ENCODE assay signal across 8 cellular contexts in the genomic region with DNA sequence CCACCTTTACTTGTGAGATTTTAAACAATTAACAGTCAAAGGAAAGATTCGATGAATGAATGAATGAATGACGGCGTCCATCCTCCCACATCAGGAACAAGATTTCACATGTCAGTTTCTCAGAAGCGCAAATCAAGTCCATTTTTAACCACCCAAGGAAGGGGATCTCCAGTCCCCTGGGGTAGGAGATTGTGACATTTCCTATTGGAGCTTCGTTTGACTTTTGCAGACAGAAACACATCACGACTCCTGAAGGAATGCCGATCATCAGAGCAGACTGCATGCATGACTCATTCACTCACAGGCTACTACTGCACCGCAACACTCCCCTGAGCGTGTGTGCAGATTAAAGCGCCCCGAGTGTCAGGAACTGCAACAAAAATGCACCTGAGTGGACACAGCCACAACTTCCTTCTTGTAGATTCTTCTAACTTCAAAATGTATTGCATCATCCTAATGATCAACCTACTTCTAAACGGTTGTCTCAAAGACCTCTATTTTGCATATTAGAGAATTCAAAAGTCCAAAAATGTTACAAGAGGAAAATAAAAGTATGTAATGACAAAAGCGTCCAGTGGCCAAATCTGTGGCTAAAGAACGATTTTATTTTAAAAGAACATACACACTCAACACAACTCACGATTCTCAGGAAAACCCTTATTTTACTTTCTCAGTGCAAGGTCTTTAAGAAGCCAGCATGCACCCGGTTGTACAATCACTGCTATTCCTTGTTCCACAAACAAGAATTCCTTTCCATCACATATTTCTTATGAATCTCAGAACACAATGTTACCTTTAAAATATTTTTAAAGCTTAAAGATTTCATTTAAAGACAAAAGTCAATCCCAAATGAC.
A peak's percentile ranks its signal among the peaks of the same experiment; 100 is the strongest.
DNase-seq lines count a peak whose midpoint lies in the region; TF ChIP-seq lines count a peak whose summit lies in the region.

No MANE protein-coding gene starts in this region.

- no peak overlapping the region for H4K91ac ChIP-seq in H9 (ENCODE audit: insufficient read length, low read depth, low read length)

- no peak overlapping the region for H4K8ac ChIP-seq in H9 (replicated peaks; ENCODE audit: insufficient read length, low read depth, low read length)

- peak; percentile 62 for DNase-seq in GM06990 (ENCODE audit: extremely low read depth, insufficient read length)
- peak; percentile 20 for DNase-seq in H9
- DNase-seq in NOMO-1 treated with DMSO at 0.1 percent for 48 hours (lab: John Stamatoyannopoulos, UW; ENCODE audit: unreplicated experiment): peak; percentile 86
- peak; percentile 59 for DNase-seq in activated effector memory CD4-positive, alpha-beta T cell treated with Interleukin-2 at 50 U/mL for 16 hours
- DNase-seq in glomerular visceral epithelial cell (ENCODE audit: extremely low spot score): peak; percentile 91
- peak; percentile 38 to 44 for DNase-seq in stimulated activated CD8-positive, alpha-beta memory T cell treated with anti-CD3 and anti-CD28 coated beads, Interleukin-7, amount 100 ng/mL, for 4 hours (ENCODE audit: low read depth in 2 of 2)
- DNase-seq in middle frontal gyrus (ENCODE audit: extremely low spot score, low spot score): no peak
- DNase-seq in NCI-H1436 treated with DMSO at 0.1 percent for 48 hours (lab: John Stamatoyannopoulos, UW): no peak

- peaks cover 3 to 30% (median 30%) of the 10 kb centered on the region in 3 experiments; a peak in 6 of 7 replicates for H3K36me3 Mint-ChIP-seq in H9 (ENCODE audit: insufficient read depth in 1 of 3, low read depth in 3 of 3)

- peak; percentile 15 for TF ChIP-seq CTCF in GM06990 (IDR thresholded peaks at IDR 0.05; ENCODE audit: insufficient read depth, low read length, poor library complexity, severe bottlenecking)
- no peak for TF ChIP-seq CTCF in H9 (conservative IDR thresholded peaks at IDR 0.05)

- no peak overlapping the region for H3K56ac ChIP-seq in H9 (ENCODE audit: insufficient read length, low read depth, low read length)

- H4K5ac ChIP-seq in H9 (ENCODE audit: insufficient read length, low read depth, low read length): no peak overlapping the region

- peaks cover 30% of the 10 kb centered on the region for H3K27me3 Mint-ChIP-seq in H9 (ENCODE audit: low read depth)

- no peak overlapping the region for H3K4ac ChIP-seq in H9 (ENCODE audit: low read depth, low read length)

- no peak overlapping the region for H2BK120ac ChIP-seq in H9 (ENCODE audit: low read depth, low read length, poor library complexity, severe bottlenecking)

- H2BK5ac ChIP-seq in H9 (ENCODE audit: insufficient read length, low read length): no peak overlapping the region

- H3K18ac ChIP-seq in H9 (ENCODE audit: insufficient read length, low read depth, low read length): no peak overlapping the region

- H3K79me2 ChIP-seq in H9 (ENCODE audit: insufficient read depth, low read length): no peaks in the 10 kb centered on the region

- H2BK20ac ChIP-seq in H9 (ENCODE audit: low read depth, low read length, poor library complexity, severe bottlenecking): no peak overlapping the region

- 0 out of 5 replicates have a peak overlapping the region, but pooled peaks of 1 of the 2 experiments have one; percentile 8 for H3K4me3 Mint-ChIP-seq in H9

- no peak overlapping the region for H3K27ac Mint-ChIP-seq in H9

- H3K23me2 ChIP-seq in H9 (ENCODE audit: insufficient read length, low read depth, low read length, poor library complexity, severe bottlenecking): peaks cover 7% of the 10 kb centered on the region

- H3T11ph ChIP-seq in H9 (ENCODE audit: low read length): no peak overlapping the region

- WGBS in H9 (ENCODE audit: extremely low coverage, insufficient read length, low lambda C conversion rate): no CpG with 5 or more reads among the region's 16 CpGs

- H3K4me3 ChIP-seq in GM06990 (replicated peaks; ENCODE audit: low read depth, low read length): peak overlapping the region; percentile 87

- no peak overlapping the region for H2BK15ac ChIP-seq in H9 (ENCODE audit: low read depth, low read length)

- H3K9me3 ChIP-seq in H9 (ENCODE audit: control insufficient read depth, low read depth, low read length): no peaks in the 10 kb centered on the region

- H3K14ac ChIP-seq in H9 (ENCODE audit: insufficient read depth, low read length): no peak overlapping the region

- no peaks in the 10 kb centered on the region for H3K4me1 ChIP-seq in H9 (ENCODE audit: insufficient read depth, low read length)

- H2AK5ac ChIP-seq in H9 (ENCODE audit: insufficient read length, low read length): no peak overlapping the region

- H3K4me1 Mint-ChIP-seq in H9: peaks cover 21 to 26% of the 10 kb centered on the region in 2 experiments

- no peaks in the 10 kb centered on the region for H3K27me3 ChIP-seq in GM06990 (replicated peaks; ENCODE audit: control insufficient read depth, insufficient read depth, low read length)
- no peaks in the 10 kb centered on the region; the same call in 1 of the 2 replicates for H3K27me3 ChIP-seq in H9 (ENCODE audit: insufficient read depth, low read length)

- H2BK12ac ChIP-seq in H9 (ENCODE audit: insufficient read length, low read depth, low read length): no peak overlapping the region

- H3K79me1 ChIP-seq in H9 (ENCODE audit: insufficient read depth, low read depth, low read length, poor library complexity, severe bottlenecking): no peaks in the 10 kb centered on the region

- no peaks in the 10 kb centered on the region for H3K9me3 Mint-ChIP-seq in H9

- no peak overlapping the region for H3K9ac ChIP-seq in H9 (ENCODE audit: extremely low read depth, insufficient read length, low read length)

- H3K27ac ChIP-seq in H9 (ENCODE audit: insufficient read length, low read depth, low read length): no peak overlapping the region

- H2AFZ ChIP-seq in H9 (ENCODE audit: low read length): no peak overlapping the region

- no peak overlapping the region for H3K23ac ChIP-seq in H9 (ENCODE audit: insufficient read length, low read depth, low read length)

- H4K20me1 ChIP-seq in H9 (ENCODE audit: control insufficient read depth, insufficient read depth, insufficient read length): no peaks in the 10 kb centered on the region

- H3K4me2 ChIP-seq in H9 (ENCODE audit: insufficient read depth, insufficient read length, low read length): no peak overlapping the region

- H3K36me3 ChIP-seq in GM06990 (ENCODE audit: control insufficient read depth, insufficient read depth, low read length): peaks cover 9% of the 10 kb centered on the region

Comparison
In these comparisons a context has a peak if more than half of its experiments do, and no peak if none do; other contexts are left out.
1. DNase-seq: peak in GM06990 (single experiment), H9 (single experiment), NOMO-1 treated with DMSO at 0.1 percent for 48 hours (single experiment), activated effector memory CD4-positive, alpha-beta T cell treated with Interleukin-2 at 50 U/mL for 16 hours (single experiment), glomerular visceral epithelial cell (single experiment) and stimulated activated CD8-positive, alpha-beta memory T cell treated with anti-CD3 and anti-CD28 coated beads, Interleukin-7, amount 100 ng/mL, for 4 hours (2 of 2); none in middle frontal gyrus (single experiment) and NCI-H1436 treated with DMSO at 0.1 percent for 48 hours (single experiment).